Comparison of ENCODE assay signal across 30 cellular contexts in genomic region chr1:219954052-219954451, GRCh38. TPM values are rescaled to one million over a fixed set of nuclear protein-coding genes. Genes with fewer than 3 reads are reported as not detected.
DNase-seq lines count a peak whose midpoint lies in the region; ATAC-seq, FAIRE-seq and TF ChIP-seq lines count a peak whose summit lies in the region.
"Had no signal": no experiment of that assay in that cellular context is flagged by ENCODE, and none has a peak within 500 bp of the region (broad histone marks: within the 10 kb centered on the region; RNA-seq: fewer than 3 reads in every experiment).

No MANE protein-coding gene starts in this region.

- H3K4me1 ChIP-seq in GM23338 (ENCODE audit: insufficient read depth) (no peaks in the 10 kb centered on the region), K562 (replicated peaks in 1 of 2; ENCODE audit: control insufficient read depth in 2 of 2, insufficient read depth in 2 of 2, low read length in 2 of 2) (peaks cover 0 to 7% of the 10 kb centered on the region in 2 experiments; a peak in 2 of 5 replicates), right lobe of liver (peaks cover 0 to 19% (median 6%) of the 10 kb centered on the region in 4 donors), A673 (ENCODE audit: insufficient read depth, low read length, poor library complexity, severe bottlenecking) (no peaks in the 10 kb centered on the region)
- H3K4me1 ChIP-seq: BE2C, BLaER1 had no signal

- 69% methylated on average over 6 of the region's 6 CpGs for WGBS in K562 (ENCODE audit: insufficient coverage, low coverage, missing lambda C conversion rate)
- WGBS in right lobe of liver (ENCODE audit: insufficient coverage, low coverage, low lambda C conversion rate, missing lambda C conversion rate) = 33% methylated on average over 6 of the region's 6 CpGs

- H3K4me2 ChIP-seq in GM23338 = no peak overlapping the region
- H3K4me2 ChIP-seq in K562 (ENCODE audit: insufficient read depth, low read length) = no peak overlapping the region
- H3K4me2 ChIP-seq: BLaER1 had no signal

- no peak for TF ChIP-seq RAD21 in K562 (CRISPR knock-in tag; conservative IDR thresholded peaks at IDR 0.05 in 1 of 2, IDR thresholded peaks at IDR 0.05 in 1 of 2)

- H3K4me1 Mint-ChIP-seq in GM23338 = no peaks in the 10 kb centered on the region
- H3K4me1 Mint-ChIP-seq: CD14-positive monocyte; CD4-positive, alpha-beta memory T cell; CD4-positive, CD25-positive, alpha-beta regulatory T cell; CD8-positive, alpha-beta memory T cell had no signal

- no peaks in the 10 kb centered on the region for H3F3A ChIP-seq in GM23338 (replicated peaks; ENCODE audit: low read depth)

- H3K27me3 ChIP-seq in GM23338 (ENCODE audit: insufficient read depth) = no peaks in the 10 kb centered on the region
- H3K27me3 ChIP-seq in K562 (ENCODE audit: control insufficient read depth in 2 of 2, insufficient read depth in 2 of 2, low read length in 2 of 2) = no peaks in the 10 kb centered on the region
- no peaks in the 10 kb centered on the region for H3K27me3 ChIP-seq in right lobe of liver
- no peaks in the 10 kb centered on the region for H3K27me3 ChIP-seq in A673 (replicated peaks; ENCODE audit: insufficient read depth, low read depth, low read length, poor library complexity)
- H3K27me3 ChIP-seq: BLaER1 had no signal

- H3K9ac ChIP-seq in K562 (ENCODE audit: insufficient read depth in 1 of 2, low read depth in 2 of 2, low read length in 2 of 2) = no peak overlapping the region
- H3K9ac ChIP-seq: BLaER1 had no signal

- CTCF ChIA-PET in K562 (lab: Yijun Ruan, JAX; ENCODE audit: low intra/inter-chr PET ratio) (no interaction called here), A673 (lab: Charles Lee) (no interaction called here)

- no peaks in the 10 kb centered on the region for H3K27me3 Mint-ChIP-seq in GM23338 (ENCODE audit: insufficient read depth, low read depth, poor library complexity)
- H3K27me3 Mint-ChIP-seq: CD4-positive, alpha-beta memory T cell; CD4-positive, CD25-positive, alpha-beta regulatory T cell; CD8-positive, alpha-beta memory T cell had no signal

- TF ChIP-seq CTCF in GM23338 (conservative IDR thresholded peaks at IDR 0.05; ENCODE audit: low read depth in 2 of 2) (no peak), K562 (IDR thresholded peaks at IDR 0.05 in 2 of 3, conservative IDR thresholded peaks at IDR 0.05 in 1 of 3; ENCODE audit: insufficient read depth in 2 of 3, low read depth in 1 of 3, low read length in 3 of 3) (no peak), right lobe of liver (IDR thresholded peaks at IDR 0.05) (peak in 1 of 4 donors; percentile 5), A673 (conservative IDR thresholded peaks at IDR 0.05; ENCODE audit: low read depth, low read length) (no peak)

- H3K4me3 Mint-ChIP-seq in GM23338 = no peak overlapping the region
- H3K4me3 Mint-ChIP-seq: CD14-positive monocyte; CD4-positive, alpha-beta memory T cell; CD4-positive, CD25-positive, alpha-beta regulatory T cell; CD8-positive, alpha-beta memory T cell had no signal

- H3K9me3 Mint-ChIP-seq in GM23338 = no peaks in the 10 kb centered on the region; the same call in 1 of the 3 replicates

- TF ChIP-seq EP300 in K562 (IDR thresholded peaks at IDR 0.05; ENCODE audit: low read length) = no peak

- H3K36me3 ChIP-seq in GM23338 (ENCODE audit: insufficient read depth) (no peaks in the 10 kb centered on the region), K562 (ENCODE audit: control insufficient read depth, insufficient read depth, low read length) (no peaks in the 10 kb centered on the region), right lobe of liver (no peaks in the 10 kb centered on the region), A673 (ENCODE audit: insufficient read depth, low read length, poor library complexity, severe bottlenecking) (no peaks in the 10 kb centered on the region)
- H3K36me3 ChIP-seq: BE2C, BLaER1 had no signal

- no peak for TF ChIP-seq POLR2A in K562 (conservative IDR thresholded peaks at IDR 0.05)
- TF ChIP-seq POLR2A in right lobe of liver (IDR thresholded peaks at IDR 0.05) = peak; percentile 29

- no peaks in the 10 kb centered on the region for H3K9me2 ChIP-seq in GM23338 (ENCODE audit: insufficient read depth)

- H3K27ac Mint-ChIP-seq in GM23338 = no peak overlapping the region
- H3K27ac Mint-ChIP-seq: CD14-positive monocyte; CD4-positive, alpha-beta memory T cell; CD4-positive, CD25-positive, alpha-beta regulatory T cell; CD8-positive, alpha-beta memory T cell had no signal

- intact Hi-C loops in K562 (cut with micrococcal nuclease) (no loop called here), right lobe of liver (cut with DNase I) (no loop called here), A673 (cut with micrococcal nuclease; ENCODE audit: unreplicated experiment) (no loop called here)

- in situ Hi-C loops in K562 (cut with MboI) = no loop called here

- H2AFZ ChIP-seq in GM23338 (peak overlapping the region; percentile 56; the same call in 1 of the 2 replicates), K562 (ENCODE audit: low read depth, low read length) (peak overlapping the region; percentile 69)

- ATAC-seq in GM23338 = no peak
- peak; percentile 50 for ATAC-seq in K562
- peak; percentile 80 to 91 (median 85) for ATAC-seq in right lobe of liver
- ATAC-seq in GM19463 (IDR thresholded peaks at IDR 0.05; ENCODE audit: unreplicated experiment) = no peak
- ATAC-seq: GM12878 had no signal

- no peaks in the 10 kb centered on the region for H3K36me3 Mint-ChIP-seq in GM23338 (ENCODE audit: low read depth)
- H3K36me3 Mint-ChIP-seq: CD14-positive monocyte; CD4-positive, alpha-beta memory T cell; CD4-positive, CD25-positive, alpha-beta regulatory T cell; CD8-positive, alpha-beta memory T cell had no signal

- POLR2A ChIA-PET in K562 (lab: Yijun Ruan, JAX) (interaction anchor here (1.7 kb wide), 1 partner anchor 13 kb away, joined by 5 read pairs; no protein-coding TSS in a partner anchor), A673 (lab: Charles Lee; ENCODE audit: low non-redundant PET) (no interaction called here)

- no peak for FAIRE-seq in K562 (lab: Jason Lieb, UNC)
- FAIRE-seq: A204.1, GM12878, GM12892, GM18507 had no signal

- H3K79me2 ChIP-seq in GM23338 (replicated peaks; ENCODE audit: insufficient read depth) = no peaks in the 10 kb centered on the region
- H3K79me2 ChIP-seq in K562 (ENCODE audit: control insufficient read depth, insufficient read depth, low read length) = no peaks in the 10 kb centered on the region

- 0 out of 2 replicates have a peak, but pooled peaks cover 2% of the 10 kb centered on the region for H3K9me3 ChIP-seq in K562 (replicated peaks; ENCODE audit: control insufficient read depth, insufficient read depth, low read depth, low read length)
- no peaks in the 10 kb centered on the region for H3K9me3 ChIP-seq in right lobe of liver
- H3K9me3 ChIP-seq in A673 (ENCODE audit: low read depth, low read length, poor library complexity, severe bottlenecking) = no peaks in the 10 kb centered on the region
- H3K9me3 ChIP-seq: BE2C, BLaER1 had no signal

- H4K20me1 ChIP-seq in GM23338 (replicated peaks; ENCODE audit: insufficient read depth) = no peaks in the 10 kb centered on the region
- no peaks in the 10 kb centered on the region for H4K20me1 ChIP-seq in K562 (replicated peaks; ENCODE audit: control insufficient read depth, insufficient read depth, low read length)
- H4K20me1 ChIP-seq: BLaER1 had no signal

- peak; percentile 7 for DNase-seq in Ammon's horn (ENCODE audit: low spot score)
- no peak for DNase-seq in GM23338 (ENCODE audit: low spot score)
- no peak for DNase-seq in K562 (ENCODE audit: extremely low read depth in 1 of 4, low spot score in 3 of 4)
- peak in 1 of 3 donors; percentile 65 for DNase-seq in right lobe of liver
- no peak for DNase-seq in NCI-H748 (lab: John Stamatoyannopoulos, UW; ENCODE audit: unreplicated experiment)
- no peak for DNase-seq in A673 (ENCODE audit: low spot score)
- DNase-seq: 8988T; AML-193; BE2C; C1 segment of cervical spinal cord; CD4-positive, alpha-beta memory T cell; CD4-positive, CD25-positive, alpha-beta regulatory T cell; CD8-positive, alpha-beta memory T cell; COR-L47; DMS 273 treated with DMSO at 0.1 percent for 48 hours; DMS153; DMS53; DMS79; DND-41; EL; GDM1 had no signal

- H3K27ac ChIP-seq in GM23338 (ENCODE audit: low read depth) = no peak overlapping the region
- no peak overlapping the region for H3K27ac ChIP-seq in K562 (ENCODE audit: extremely low read depth, low read depth, low read length)
- H3K27ac ChIP-seq in right lobe of liver = peak overlapping the region; percentile 51 to 78 (median 76)
- no peak overlapping the region for H3K27ac ChIP-seq in A673 (ENCODE audit: low read depth, low read length, poor library complexity, severe bottlenecking)
- H3K27ac ChIP-seq: BLaER1 had no signal

- no TSS peak for BruUV-seq in K562 (replicated peaks; lab: Mats Ljungman, UMichigan)
- no TSS peak for BruUV-seq in A673 (replicated peaks; lab: Mats Ljungman, UMichigan)

- H3K4me3 ChIP-seq in GM23338 (no peak overlapping the region), K562 (no peak overlapping the region), right lobe of liver (no peak overlapping the region), A673 (ENCODE audit: low read depth, low read length, poor library complexity, severe bottlenecking) (no peak overlapping the region)
- H3K4me3 ChIP-seq: BLaER1, GM12878 had no signal

- H3K9me1 ChIP-seq in K562 (ENCODE audit: control insufficient read depth, insufficient read depth, low read length) = no peaks in the 10 kb centered on the region

TF ChIP-seq in K562, 482 proteins besides CTCF, POLR2A, EP300 and RAD21 (continues in another document):
- no peak for TF ChIP-seq TEAD2 (tag; IDR thresholded peaks at IDR 0.05)

RNA-seq across cellular contexts. Expression of gene SLC30A10, which starts 25.7 kb away (rescaled TPM):
- 0.47 and 1.1 TPM in 2 replicates for total RNA-seq in GM23338 (2014; rRNA removed; shearing (Covaris generic))
- polyA plus RNA-seq in GM23338 (2016; fragmentation: Nextera tagmentation; extraction: Ambion mirVana) = 0.17 and 0.47 TPM in 2 replicates
- 24.4 and 39.4 TPM in 2 replicates for total RNA-seq in K562 (2011; cell fraction: chromatin; rRNA removed; ENCODE audit: low replicate concordance)
- 18.3 and 27.1 TPM in 2 replicates for total RNA-seq in K562 (2011; cell fraction: nucleolus; rRNA removed)
- 29.8 and 32.1 TPM in 2 replicates for total RNA-seq in K562 (2011; cell fraction: nucleoplasm; rRNA removed)
- 5.9 and 7.4 TPM in 2 replicates for total RNA-seq in K562 (2014; rRNA removed)
- total RNA-seq in K562 (2014; rRNA removed; fragmentation: Illumina TruSeq; extraction: Trizol) = 7.1 and 8.1 TPM in 2 replicates
- 3.5 and 3.9 TPM in 2 replicates for total RNA-seq in K562 (2015; rRNA removed; fragmentation: Illumina TruSeq; extraction: Trizol)
- total RNA-seq in K562 (2021) = 8.8 and 9.4 TPM in 2 replicates
- polyA plus RNA-seq in K562 (2011; rRNA removed) = 8.9 and 11.3 TPM in 2 replicates
- polyA plus RNA-seq in K562 (2011; cell fraction: cytosol; rRNA removed) = 4.9 and 8.9 TPM in 2 replicates
- 18.4 and 35.5 TPM in 2 replicates for polyA plus RNA-seq in K562 (2011; cell fraction: nucleus; rRNA removed)
- 3.2 and 5.9 TPM in 2 replicates for polyA plus RNA-seq in K562 (2012)
- polyA plus RNA-seq in K562 (2014; fragmentation: Illumina TruSeq; extraction: Trizol) = 8.0 and 8.4 TPM in 2 replicates
- 1 to 10 TPM; 2.6 to 3.8 TPM for polyA plus RNA-seq in K562 (2014; fragmentation: Nextera tagmentation; extraction: Ambion mirVana)
- 9.5 and 10.5 TPM in 2 replicates for polyA plus RNA-seq in K562 (2014; rRNA removed)
- 6.9 and 7.9 TPM in 2 replicates for polyA minus RNA-seq in K562 (2011; rRNA and poly(A)+ RNA removed)
- polyA minus RNA-seq in K562 (2011; cell fraction: cytosol; rRNA and poly(A)+ RNA removed) = 3.4 and 5.9 TPM in 2 replicates
- 6.9 and 9.4 TPM in 2 replicates for polyA minus RNA-seq in K562 (2011; cell fraction: nucleus; rRNA and poly(A)+ RNA removed)
- total RNA-seq in right lobe of liver = 10 to 100 TPM; 25.5 to 55.5 (median 36.6) TPM
- total RNA-seq in A673 (2021) = not detected in 2 replicates
- total RNA-seq: CD4-positive, alpha-beta memory T cell; CD4-positive, CD25-positive, alpha-beta regulatory T cell; CD8-positive, alpha-beta memory T cell; Daoy; G401; GM12878 had no signal
- polyA plus RNA-seq: CD14-positive monocyte; CD4-positive, alpha-beta memory T cell; CD4-positive, CD25-positive, alpha-beta regulatory T cell; CD8-positive, alpha-beta memory T cell; GM12878 had no signal

Comparison
In these comparisons a context has a peak if more than half of its experiments do, and no peak if none do; other contexts are left out.
1. ATAC-seq: peak in K562 (single experiment) and right lobe of liver (4 of 4); none in GM23338 (single experiment) and GM19463 (single experiment).
2. H3K27ac ChIP-seq: peak in right lobe of liver (3 of 3); none in GM23338 (single experiment), K562 (single experiment) and A673 (single experiment).